In the genomic region with DNA sequence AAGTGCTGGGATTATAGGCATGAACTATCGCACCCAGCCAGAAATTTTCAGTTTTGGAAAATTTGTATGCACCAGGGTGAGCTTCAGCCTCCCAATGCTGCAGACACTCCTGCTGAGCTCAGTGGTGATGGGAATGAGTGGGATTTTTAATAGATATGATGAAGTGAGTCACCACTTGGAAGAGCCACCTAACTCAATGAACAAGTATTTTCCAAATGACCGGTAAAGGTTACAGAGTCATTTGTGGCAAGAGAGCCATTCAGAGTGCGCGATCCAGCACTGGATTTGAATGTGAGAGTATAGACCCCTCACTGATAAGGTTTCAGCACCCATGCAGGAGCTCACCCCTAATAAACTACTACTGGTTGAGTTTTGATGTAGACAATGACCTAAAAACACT, we compare ENCODE assay signal across 17 cellular contexts.
A peak's percentile ranks its signal among the peaks of the same experiment; 100 is the strongest.
DNase-seq lines count a peak whose midpoint lies in the region; ATAC-seq and TF ChIP-seq lines count a peak whose summit lies in the region.
"Had no signal": no experiment of that assay in that cellular context is flagged by ENCODE, and none has a peak within 500 bp of the region (broad histone marks: within the 10 kb centered on the region; RNA-seq: fewer than 3 reads in every experiment).

No MANE protein-coding gene starts in this region.

- no peak overlapping the region for H3K4me3 Mint-ChIP-seq in immature natural killer cell

- in situ Hi-C loops in ACHN (cut with HindIII; ENCODE audit: low pct_ligation_motif_present, low pct_unique_long_range_greater_than_20kb, low sequenced_read_pairs) = no loop called here

- no peak for ATAC-seq in HG02623 (IDR thresholded peaks at IDR 0.05; ENCODE audit: unreplicated experiment)

- H3K9me3 Mint-ChIP-seq in immature natural killer cell = no peaks in the 10 kb centered on the region

- H3K4me3 ChIP-seq in adipocyte (ENCODE audit: low read length) (peak overlapping the region; percentile 8), H7 (ENCODE audit: insufficient read depth, low read depth, low read length) (no peak overlapping the region), A673 (ENCODE audit: low read depth, low read length, poor library complexity, severe bottlenecking) (no peak overlapping the region)
- H3K4me3 ChIP-seq: dorsolateral prefrontal cortex, gastrocnemius medialis, HAP-1 had no signal

- H3K36me3 Mint-ChIP-seq in immature natural killer cell = peaks cover 12 to 40% (median 31%) of the 10 kb centered on the region in 3 donors

- DNase-seq in ACHN = peak; percentile 83
- DNase-seq in Daoy (ENCODE audit: low read depth) = peak; percentile 23
- DNase-seq in adipocyte (ENCODE audit: low read depth) = no peak
- no peak for DNase-seq in immature natural killer cell
- no peak for DNase-seq in H7
- no peak for DNase-seq in DMS 273 (lab: John Stamatoyannopoulos, UW; ENCODE audit: unreplicated experiment)
- no peak for DNase-seq in A673 (ENCODE audit: low spot score)
- DNase-seq: activated CD8-positive, alpha-beta memory T cell treated with anti-CD3 and anti-CD28 coated beads, Interleukin-2, amount 50 U/mL, for 48 hours; C1 segment of cervical spinal cord; dorsolateral prefrontal cortex; gastrocnemius medialis; retina; stimulated activated CD4-positive, alpha-beta T cell treated with anti-CD3 and anti-CD28 coated beads, Interleukin-2, amount 100 ng/mL, for 48 hours; stimulated activated naive CD4-positive, alpha-beta T cell; WERI-Rb-1 had no signal

- no TSS peak for BruUV-seq in A673 (replicated peaks; lab: Mats Ljungman, UMichigan)

- peaks cover 0 to 3% (median 2%) of the 10 kb centered on the region in 3 donors for H3K27me3 Mint-ChIP-seq in immature natural killer cell (ENCODE audit: low read depth in 3 of 3)

- no peak for TF ChIP-seq CTCF in A673 (conservative IDR thresholded peaks at IDR 0.05; ENCODE audit: low read depth, low read length)

- H3K9me3 ChIP-seq in adipocyte (ENCODE audit: control insufficient read depth, low read length) (no peaks in the 10 kb centered on the region), A673 (ENCODE audit: low read depth, low read length, poor library complexity, severe bottlenecking) (no peaks in the 10 kb centered on the region)
- H3K9me3 ChIP-seq: gastrocnemius medialis, HAP-1 had no signal

- peaks cover 62 to 83% of the 10 kb centered on the region in 2 donors for H3K4me1 Mint-ChIP-seq in immature natural killer cell

- H3K27me3 ChIP-seq in adipocyte (replicated peaks; ENCODE audit: control insufficient read depth, insufficient read depth, low read length) (no peaks in the 10 kb centered on the region), H7 (ENCODE audit: control insufficient read depth, insufficient read depth, low read length) (no peaks in the 10 kb centered on the region), A673 (replicated peaks; ENCODE audit: insufficient read depth, low read depth, low read length, poor library complexity) (no peaks in the 10 kb centered on the region)
- H3K27me3 ChIP-seq: dorsolateral prefrontal cortex, gastrocnemius medialis had no signal

- H3K4me1 ChIP-seq in adipocyte (ENCODE audit: control insufficient read depth, insufficient read depth, low read length) (peaks cover 28% of the 10 kb centered on the region), A673 (ENCODE audit: insufficient read depth, low read length, poor library complexity, severe bottlenecking) (no peaks in the 10 kb centered on the region)
- H3K4me1 ChIP-seq: gastrocnemius medialis, HAP-1 had no signal

- no peak overlapping the region for H3K9ac ChIP-seq in adipocyte (ENCODE audit: low read length)

- H3K27ac ChIP-seq in A673 (ENCODE audit: low read depth, low read length, poor library complexity, severe bottlenecking) = no peak overlapping the region
- H3K27ac ChIP-seq: dorsolateral prefrontal cortex, gastrocnemius medialis, WERI-Rb-1 had no signal

- H3K27ac Mint-ChIP-seq in immature natural killer cell = peak overlapping the region; percentile 60 to 81 (median 68)

- peaks cover 15% of the 10 kb centered on the region for H3K36me3 ChIP-seq in adipocyte (ENCODE audit: control insufficient read depth, insufficient read depth, low read length, severe bottlenecking)
- no peaks in the 10 kb centered on the region for H3K36me3 ChIP-seq in H7 (replicated peaks; ENCODE audit: control insufficient read depth, insufficient read depth, low read length)
- peaks cover 13% of the 10 kb centered on the region for H3K36me3 ChIP-seq in A673 (ENCODE audit: insufficient read depth, low read length, poor library complexity, severe bottlenecking)

- intact Hi-C loops in A673 (cut with micrococcal nuclease; ENCODE audit: unreplicated experiment) = no loop called here

- POLR2A ChIA-PET in A673 (lab: Charles Lee; ENCODE audit: low non-redundant PET) = no interaction called here

- CTCF ChIA-PET in A673 (lab: Charles Lee) = interaction anchor here (0.6 kb wide), 1 partner anchor 92 kb away, joined by 3 read pairs; no protein-coding TSS in a partner anchor

Comparison
In these comparisons a context has a peak if more than half of its experiments do, and no peak if none do; other contexts are left out.
1. DNase-seq: peak in ACHN (single experiment) and Daoy (single experiment); none in adipocyte (single experiment), immature natural killer cell (0 of 3), H7 (single experiment), DMS 273 (single experiment) and A673 (single experiment).